Comparison of ENCODE assay signal across 28 cellular contexts in the genomic region with DNA sequence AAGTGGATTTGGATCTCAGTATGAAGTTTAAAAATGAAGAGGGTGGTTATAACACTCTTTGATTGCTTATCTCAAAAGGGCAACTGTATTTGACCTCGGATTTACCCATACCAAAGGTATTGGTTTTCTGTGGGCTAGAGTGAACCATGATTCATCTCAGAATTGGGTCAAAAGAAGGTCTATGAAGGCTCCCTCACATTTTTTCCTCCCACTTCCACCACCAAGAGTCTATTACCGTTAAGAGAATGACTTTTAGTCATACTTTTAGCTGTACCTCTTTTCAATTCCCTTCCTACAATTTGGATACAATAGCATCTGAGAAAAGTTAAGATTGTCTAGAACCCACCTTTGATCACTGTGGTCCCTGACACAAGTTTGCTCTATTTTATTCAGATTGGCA.
"Had no signal": no experiment of that assay in that cellular context is flagged by ENCODE, and none has a peak within 500 bp of the region (broad histone marks: within the 10 kb centered on the region; RNA-seq: fewer than 3 reads in every experiment).

No MANE protein-coding gene starts in this region.

- H3K27ac ChIP-seq: neural progenitor cell, neutrophil, ovary, pancreas, parathyroid adenoma, prostate gland, psoas muscle, right lobe of liver, sigmoid colon, skin epidermis, spleen had no signal

- ATAC-seq: naive thymus-derived CD4-positive, alpha-beta T cell; naive thymus-derived CD8-positive, alpha-beta T cell; natural killer cell; natural killer cell treated with Interleukin-12 subunit alpha and Interleukin-12 subunit beta and Interleukin-15 and Interleukin-18, amount 100 ng/mL, for 72 hours; pancreas; right cardiac atrium; right lobe of liver; sciatic nerve had no signal

- DNase-seq: naive thymus-derived CD4-positive, alpha-beta T cell; naive thymus-derived CD8-positive, alpha-beta T cell; natural killer cell; nucleus accumbens; occipital lobe; ovary; pancreas; posterior cingulate gyrus; psoas muscle; retina; right cardiac atrium; right lobe of liver; sigmoid colon; small intestine; spleen; stimulated activated CD4-positive, alpha-beta T cell treated with anti-CD3 and anti-CD28 coated beads, Interleukin-12 subunit alpha, Interleukin-12 subunit beta, amount 100 ng/mL, for 4 hours; stimulated activated CD4-positive, alpha-beta T cell treated with anti-CD3 and anti-CD28 coated beads, Interleukin-15, amount 100 ng/mL, for 24 hours; stimulated activated CD4-positive, alpha-beta T cell treated with anti-CD3 and anti-CD28 coated beads, Interleukin-1b, Interleukin-23, amount 100 ng/mL, for 48 hours; stimulated activated CD4-positive, alpha-beta T cell treated with anti-CD3 and anti-CD28 coated beads, Interleukin-2, amount 100 ng/mL, for 24 hours had no signal

- H3K27me3 ChIP-seq: neural progenitor cell, neutrophil, ovary, right atrium auricular region, right lobe of liver, sigmoid colon, spleen had no signal

- H2AFZ ChIP-seq: neural progenitor cell, parathyroid adenoma had no signal

- H3K4me2 ChIP-seq: neural progenitor cell, smooth muscle cell had no signal

- H3K9me3 ChIP-seq: neutrophil, ovary, pancreas, prostate gland, psoas muscle, right atrium auricular region, right lobe of liver, sigmoid colon had no signal

- H3K79me2 ChIP-seq: parathyroid adenoma had no signal

- H3K4me1 ChIP-seq: pancreas, parathyroid adenoma, prostate gland, right atrium auricular region, right lobe of liver, sigmoid colon, spleen had no signal

- H3K9ac ChIP-seq: neural progenitor cell, parathyroid adenoma had no signal

- H3K4me3 ChIP-seq: neural progenitor cell, ovary, pancreas, prostate gland, psoas muscle, right atrium auricular region, right lobe of liver, sigmoid colon, skin epidermis, smooth muscle cell, spleen had no signal

- H3K36me3 ChIP-seq: neural progenitor cell, neutrophil, ovary, pancreas, prostate gland, right atrium auricular region, right lobe of liver, sigmoid colon, spleen had no signal
